ENCODE assay signal across 37 cellular contexts in the genomic region with DNA sequence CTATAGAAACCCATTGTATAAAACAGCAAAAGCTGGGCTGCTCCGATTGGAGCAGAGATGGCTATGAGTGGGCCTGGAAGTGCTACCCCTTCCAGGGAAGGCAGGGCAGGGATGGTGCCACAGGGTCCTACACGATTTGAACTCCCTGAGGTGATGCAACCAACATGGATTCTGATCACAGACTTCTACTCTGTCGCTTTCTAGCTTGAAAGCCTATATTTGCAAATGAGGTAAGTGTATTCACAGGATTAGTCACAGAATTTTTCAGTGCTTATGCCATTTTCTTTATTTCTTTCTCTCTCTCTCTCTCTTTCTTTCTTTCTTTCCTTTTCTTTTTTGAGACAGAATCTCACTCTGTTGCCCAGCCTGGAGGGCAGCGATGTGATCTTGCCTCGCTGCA.
"Had no signal": no experiment of that assay in that cellular context is flagged by ENCODE, and none has a peak within 500 bp of the region (broad histone marks: within the 10 kb centered on the region; RNA-seq: fewer than 3 reads in every experiment).

No MANE protein-coding gene starts in this region.

- H3K27me3 ChIP-seq: MG63 had no signal

- H3K36me3 Mint-ChIP-seq: activated naive CD8-positive, alpha-beta T cell; brain; WTC11 had no signal

- H3K27ac Mint-ChIP-seq: activated CD4-positive, alpha-beta T cell treated with anti-CD3 and anti-CD28 coated beads for 36 hours; activated CD4-positive, alpha-beta T cell treated with anti-CD3 and anti-CD28 coated beads, Interleukin-2, amount 10 ng/mL, durations not matched to agents 7 days and 5 days; activated naive CD4-positive, alpha-beta T cell treated with anti-CD3 and anti-CD28 coated beads for 36 hours; activated naive CD8-positive, alpha-beta T cell; activated naive CD8-positive, alpha-beta T cell treated with anti-CD3 and anti-CD28 coated beads, Interleukin-2, amount 50 U/mL, for 24 hours; activated T-helper 1 cell treated with anti-CD3 and anti-CD28 coated beads, Interleukin-12 subunit alpha, Interleukin-12 subunit beta, Interleukin-2, Interleukin-4 antibody, amounts not matched to agents 30 ng/mL and 10 ng/mL and 1 ng/mL, durations not matched to agents 14 hours and 24 hours and 36 hours; brain; WTC11 had no signal

- H3K9me3 Mint-ChIP-seq: activated CD4-positive, alpha-beta T cell treated with anti-CD3 and anti-CD28 coated beads, Interleukin-2, amount 10 ng/mL, durations not matched to agents 7 days and 5 days; activated naive CD4-positive, alpha-beta T cell treated with anti-CD3 and anti-CD28 coated beads for 36 hours; activated naive CD8-positive, alpha-beta T cell treated with anti-CD3 and anti-CD28 coated beads, Interleukin-2, amount 50 U/mL, for 24 hours; activated T-cell treated with anti-CD3 and anti-CD28 coated beads, Interleukin-2, amount 50 U/mL, for 4 hours; activated T-helper 1 cell treated with anti-CD3 and anti-CD28 coated beads, Interleukin-12 subunit alpha, Interleukin-12 subunit beta, Interleukin-2, Interleukin-4 antibody, amounts not matched to agents 30 ng/mL and 10 ng/mL and 1 ng/mL, durations not matched to agents 14 hours and 24 hours and 36 hours; WTC11 had no signal

- ATAC-seq: activated CD4-positive, alpha-beta T cell treated with anti-CD3 and anti-CD28 coated beads for 36 hours; activated CD4-positive, CD25-positive, alpha-beta regulatory T cell treated with anti-CD3 and anti-CD28 coated beads, Interleukin-2, amount 50 U/mL, for 24 hours; activated naive CD8-positive, alpha-beta T cell treated with anti-CD3 and anti-CD28 coated beads, Interleukin-2, amount 50 U/mL, for 24 hours; activated T-cell treated with anti-CD3 and anti-CD28 coated beads, Interleukin-2, amount 50 U/mL, for 4 hours; Right ventricle myocardium inferior; WTC11 had no signal

- DNase-seq: activated CD4-positive, alpha-beta T cell treated with anti-CD3 and anti-CD28 coated beads for 36 hours; activated CD4-positive, alpha-beta T cell treated with anti-CD3 and anti-CD28 coated beads, Interleukin-2, amount 10 ng/mL, durations not matched to agents 7 days and 5 days; activated CD4-positive, alpha-beta T cell treated with anti-CD3 and anti-CD28 coated beads, Interleukin-2, amount 50 U/mL, for 48 hours; activated CD8-positive, alpha-beta memory T cell treated with anti-CD3 and anti-CD28 coated beads, Interleukin-2, amount 50 U/mL, for 4 hours; activated gamma-delta T cell treated with Interleukin-2 at 50 U/mL for 16 hours; activated naive CD4-positive, alpha-beta T cell treated with anti-CD3 and anti-CD28 coated beads for 36 hours; activated naive CD8-positive, alpha-beta T cell treated with anti-CD3 and anti-CD28 coated beads, Interleukin-2, amount 50 U/mL, for 24 hours; activated T-cell treated with anti-CD3 and anti-CD28 coated beads for 4 hours; activated T-cell treated with anti-CD3 and anti-CD28 coated beads, Interleukin-2, amount 50 U/mL, for 4 hours; anterior cingulate cortex; caudate nucleus; cerebellar nuclear complex; MG63; NCI-H1092 treated with DMSO at 0.1 percent for 48 hours; NCI-H1417; NCI-H146; NCI-H187; NCI-H2029 treated with DMSO at 0.1 percent for 48 hours; NCI-H2107; NCI-H2171; NCI-H510A; NCI-H526; NCI-H748 treated with DMSO at 0.1 percent for 48 hours; NK-92 treated with Interleukin-12 subunit alpha and Interleukin-12 subunit beta, amount 100 ng/mL, for 24 hours; PC-9; SIG-M5; T1000 had no signal

- H3K27me3 Mint-ChIP-seq: activated CD4-positive, alpha-beta T cell treated with anti-CD3 and anti-CD28 coated beads for 36 hours; activated CD4-positive, alpha-beta T cell treated with anti-CD3 and anti-CD28 coated beads, Interleukin-2, amount 10 ng/mL, durations not matched to agents 7 days and 5 days; activated naive CD8-positive, alpha-beta T cell; activated naive CD8-positive, alpha-beta T cell treated with anti-CD3 and anti-CD28 coated beads, Interleukin-2, amount 50 U/mL, for 24 hours had no signal

- H3K4me1 Mint-ChIP-seq: activated naive CD8-positive, alpha-beta T cell treated with anti-CD3 and anti-CD28 coated beads, Interleukin-2, amount 50 U/mL, for 24 hours had no signal

- H2AFZ ChIP-seq: PC-9 had no signal

- H3K9me3 ChIP-seq: MG63 had no signal

- H3K27ac ChIP-seq: PC-9, RWPE1 had no signal

- H3K4me3 ChIP-seq: MG63, PC-9 had no signal

- H3K36me3 ChIP-seq: MG63 had no signal

- FAIRE-seq: bronchial epithelial cell, RCC 7860, TTC549 had no signal

- H3K4me3 Mint-ChIP-seq: activated CD4-positive, alpha-beta T cell treated with anti-CD3 and anti-CD28 coated beads for 36 hours; activated CD4-positive, alpha-beta T cell treated with anti-CD3 and anti-CD28 coated beads, Interleukin-2, amount 10 ng/mL, durations not matched to agents 7 days and 5 days; activated naive CD4-positive, alpha-beta T cell treated with anti-CD3 and anti-CD28 coated beads for 36 hours; activated naive CD8-positive, alpha-beta T cell; activated naive CD8-positive, alpha-beta T cell treated with anti-CD3 and anti-CD28 coated beads, Interleukin-2, amount 50 U/mL, for 24 hours; activated T-cell treated with anti-CD3 and anti-CD28 coated beads, Interleukin-2, amount 50 U/mL, for 4 hours; activated T-helper 1 cell treated with anti-CD3 and anti-CD28 coated beads, Interleukin-12 subunit alpha, Interleukin-12 subunit beta, Interleukin-2, Interleukin-4 antibody, amounts not matched to agents 30 ng/mL and 10 ng/mL and 1 ng/mL, durations not matched to agents 14 hours and 24 hours and 36 hours; brain; WTC11 had no signal

- H3K4me2 ChIP-seq: PC-9 had no signal
